Comparison of ENCODE assay signal across 2 cellular contexts in the genomic region with DNA sequence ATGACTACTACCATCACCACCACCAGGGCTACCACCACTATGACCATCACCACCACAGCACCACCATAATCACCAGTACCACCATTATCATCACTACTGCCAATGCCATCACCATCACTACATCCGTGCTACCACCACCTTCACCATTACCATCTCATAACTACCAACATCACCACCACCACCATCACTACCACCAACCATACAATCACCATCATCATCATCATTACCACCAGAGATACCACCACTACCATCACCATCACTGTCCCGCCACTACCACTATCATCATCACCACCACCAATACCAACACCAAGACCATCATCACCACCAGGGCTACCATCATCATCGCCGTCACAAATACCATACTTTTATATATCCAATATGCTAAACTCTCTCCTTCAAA.
TF ChIP-seq lines count a peak whose summit lies in the region.

No MANE protein-coding gene starts in this region.

TF ChIP-seq in HEK293, 187 proteins besides CTCF, POLR2A, EP300 and RAD21 (continued from another document and continues in another):
- TF ChIP-seq ZNF791 (tag by site-specific recombination; IDR thresholded peaks at IDR 0.05) (no peak), ZNF140 (tag by site-specific recombination; IDR thresholded peaks at IDR 0.05) (no peak), GLI2 (tag by site-specific recombination; IDR thresholded peaks at IDR 0.05; ENCODE audit: borderline replicate concordance, low read depth) (no peak), KLF9 (tag by site-specific recombination; IDR thresholded peaks at IDR 0.05; ENCODE audit: low read depth) (no peak), KLF10 (tag by site-specific recombination; IDR thresholded peaks at IDR 0.05) (no peak), ZNF37A (tag by site-specific recombination; IDR thresholded peaks at IDR 0.05) (no peak), ZNF571 (tag by site-specific recombination; IDR thresholded peaks at IDR 0.05) (no peak), ZNF138 (tag by site-specific recombination; IDR thresholded peaks at IDR 0.05; ENCODE audit: borderline replicate concordance) (no peak), ZNF416 (tag by site-specific recombination; IDR thresholded peaks at IDR 0.05) (no peak), TCF7L2 (IDR thresholded peaks at IDR 0.05; ENCODE audit: borderline replicate concordance, low read depth, low read length) (no peak), ZNF677 (tag by site-specific recombination; IDR thresholded peaks at IDR 0.05) (no peak), ZNF777 (tag by site-specific recombination; IDR thresholded peaks at IDR 0.05; ENCODE audit: borderline replicate concordance) (0 out of 2 replicates have a peak, but pooled peaks have one; percentile 28), ZNF354C (tag by site-specific recombination; IDR thresholded peaks at IDR 0.05; ENCODE audit: borderline replicate concordance, low read depth) (no peak), SCRT1 (tag by site-specific recombination; IDR thresholded peaks at IDR 0.05; ENCODE audit: borderline replicate concordance) (no peak), ZNF404 (tag by site-specific recombination; IDR thresholded peaks at IDR 0.05) (no peak), ZNF114 (tag by site-specific recombination; IDR thresholded peaks at IDR 0.05) (no peak), ZNF132 (tag by site-specific recombination; IDR thresholded peaks at IDR 0.05; ENCODE audit: borderline replicate concordance) (no peak), ZNF311 (tag by site-specific recombination; IDR thresholded peaks at IDR 0.05; ENCODE audit: borderline replicate concordance) (0 out of 2 replicates have a peak, but pooled peaks have one; percentile 72), KLF16 (tag by site-specific recombination; IDR thresholded peaks at IDR 0.05) (no peak), ZNF510 (tag by site-specific recombination; IDR thresholded peaks at IDR 0.05; ENCODE audit: insufficient replicate concordance) (no peak), OVOL3 (tag by site-specific recombination; IDR thresholded peaks at IDR 0.05) (no peak), YY2 (tag by site-specific recombination; IDR thresholded peaks at IDR 0.05) (0 out of 2 replicates have a peak, but pooled peaks have one; percentile 18)
- TF ChIP-seq, protein P1, sequence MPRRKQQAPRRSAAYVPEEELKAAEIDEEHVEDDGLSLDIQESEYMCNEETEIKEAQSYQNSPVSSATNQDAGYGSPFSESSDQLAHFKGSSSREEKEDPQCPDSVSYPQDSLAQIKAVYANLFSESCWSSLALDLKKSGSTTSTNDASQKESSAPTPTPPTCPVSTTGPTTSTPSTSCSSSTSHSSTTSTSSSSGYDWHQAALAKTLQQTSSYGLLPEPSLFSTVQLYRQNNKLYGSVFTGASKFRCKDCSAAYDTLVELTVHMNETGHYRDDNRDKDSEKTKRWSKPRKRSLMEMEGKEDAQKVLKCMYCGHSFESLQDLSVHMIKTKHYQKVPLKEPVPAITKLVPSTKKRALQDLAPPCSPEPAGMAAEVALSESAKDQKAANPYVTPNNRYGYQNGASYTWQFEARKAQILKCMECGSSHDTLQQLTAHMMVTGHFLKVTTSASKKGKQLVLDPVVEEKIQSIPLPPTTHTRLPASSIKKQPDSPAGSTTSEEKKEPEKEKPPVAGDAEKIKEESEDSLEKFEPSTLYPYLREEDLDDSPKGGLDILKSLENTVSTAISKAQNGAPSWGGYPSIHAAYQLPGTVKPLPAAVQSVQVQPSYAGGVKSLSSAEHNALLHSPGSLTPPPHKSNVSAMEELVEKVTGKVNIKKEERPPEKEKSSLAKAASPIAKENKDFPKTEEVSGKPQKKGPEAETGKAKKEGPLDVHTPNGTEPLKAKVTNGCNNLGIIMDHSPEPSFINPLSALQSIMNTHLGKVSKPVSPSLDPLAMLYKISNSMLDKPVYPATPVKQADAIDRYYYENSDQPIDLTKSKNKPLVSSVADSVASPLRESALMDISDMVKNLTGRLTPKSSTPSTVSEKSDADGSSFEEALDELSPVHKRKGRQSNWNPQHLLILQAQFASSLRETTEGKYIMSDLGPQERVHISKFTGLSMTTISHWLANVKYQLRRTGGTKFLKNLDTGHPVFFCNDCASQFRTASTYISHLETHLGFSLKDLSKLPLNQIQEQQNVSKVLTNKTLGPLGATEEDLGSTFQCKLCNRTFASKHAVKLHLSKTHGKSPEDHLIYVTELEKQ (tag by site-specific recombination; IDR thresholded peaks at IDR 0.05; ENCODE audit: borderline replicate concordance), result no peak
- TF ChIP-seq, protein P2, sequence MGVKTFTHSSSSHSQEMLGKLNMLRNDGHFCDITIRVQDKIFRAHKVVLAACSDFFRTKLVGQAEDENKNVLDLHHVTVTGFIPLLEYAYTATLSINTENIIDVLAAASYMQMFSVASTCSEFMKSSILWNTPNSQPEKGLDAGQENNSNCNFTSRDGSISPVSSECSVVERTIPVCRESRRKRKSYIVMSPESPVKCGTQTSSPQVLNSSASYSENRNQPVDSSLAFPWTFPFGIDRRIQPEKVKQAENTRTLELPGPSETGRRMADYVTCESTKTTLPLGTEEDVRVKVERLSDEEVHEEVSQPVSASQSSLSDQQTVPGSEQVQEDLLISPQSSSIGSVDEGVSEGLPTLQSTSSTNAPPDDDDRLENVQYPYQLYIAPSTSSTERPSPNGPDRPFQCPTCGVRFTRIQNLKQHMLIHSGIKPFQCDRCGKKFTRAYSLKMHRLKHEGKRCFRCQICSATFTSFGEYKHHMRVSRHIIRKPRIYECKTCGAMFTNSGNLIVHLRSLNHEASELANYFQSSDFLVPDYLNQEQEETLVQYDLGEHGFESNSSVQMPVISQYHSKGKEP (tag by site-specific recombination; IDR thresholded peaks at IDR 0.05), result no peak
- TF ChIP-seq, protein P3, sequence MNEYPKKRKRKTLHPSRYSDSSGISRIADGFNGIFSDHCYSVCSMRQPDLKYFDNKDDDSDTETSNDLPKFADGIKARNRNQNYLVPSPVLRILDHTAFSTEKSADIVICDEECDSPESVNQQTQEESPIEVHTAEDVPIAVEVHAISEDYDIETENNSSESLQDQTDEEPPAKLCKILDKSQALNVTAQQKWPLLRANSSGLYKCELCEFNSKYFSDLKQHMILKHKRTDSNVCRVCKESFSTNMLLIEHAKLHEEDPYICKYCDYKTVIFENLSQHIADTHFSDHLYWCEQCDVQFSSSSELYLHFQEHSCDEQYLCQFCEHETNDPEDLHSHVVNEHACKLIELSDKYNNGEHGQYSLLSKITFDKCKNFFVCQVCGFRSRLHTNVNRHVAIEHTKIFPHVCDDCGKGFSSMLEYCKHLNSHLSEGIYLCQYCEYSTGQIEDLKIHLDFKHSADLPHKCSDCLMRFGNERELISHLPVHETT (tag by site-specific recombination; IDR thresholded peaks at IDR 0.05), result no peak
- TF ChIP-seq, protein P4, sequence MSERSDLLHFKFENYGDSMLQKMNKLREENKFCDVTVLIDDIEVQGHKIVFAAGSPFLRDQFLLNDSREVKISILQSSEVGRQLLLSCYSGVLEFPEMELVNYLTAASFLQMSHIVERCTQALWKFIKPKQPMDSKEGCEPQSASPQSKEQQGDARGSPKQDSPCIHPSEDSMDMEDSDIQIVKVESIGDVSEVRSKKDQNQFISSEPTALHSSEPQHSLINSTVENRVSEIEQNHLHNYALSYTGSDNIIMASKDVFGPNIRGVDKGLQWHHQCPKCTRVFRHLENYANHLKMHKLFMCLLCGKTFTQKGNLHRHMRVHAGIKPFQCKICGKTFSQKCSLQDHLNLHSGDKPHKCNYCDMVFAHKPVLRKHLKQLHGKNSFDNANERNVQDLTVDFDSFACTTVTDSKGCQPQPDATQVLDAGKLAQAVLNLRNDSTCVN (tag by site-specific recombination; optimal IDR thresholded peaks at IDR 0.05), result no peak

TF ChIP-seq in IMR-90, 13 proteins besides CTCF, POLR2A, EP300 and RAD21:
- TF ChIP-seq RCOR1 (IDR thresholded peaks at IDR 0.05; ENCODE audit: insufficient replicate concordance, low read length), result no peak
- TF ChIP-seq BHLHE40 (IDR thresholded peaks at IDR 0.05; ENCODE audit: low read depth, low read length), result no peak
- no peak for TF ChIP-seq CEBPB (IDR thresholded peaks at IDR 0.05; ENCODE audit: low read depth, low read length)
- no peak for TF ChIP-seq CHD1 (IDR thresholded peaks at IDR 0.05; ENCODE audit: low read depth, low read length)
- no peak for TF ChIP-seq SMC3 (IDR thresholded peaks at IDR 0.05; ENCODE audit: low read depth, low read length)
- TF ChIP-seq MXI1 (IDR thresholded peaks at IDR 0.05; ENCODE audit: borderline replicate concordance, low read depth, low read length), result no peak
- no peak for TF ChIP-seq FOS (IDR thresholded peaks at IDR 0.05; ENCODE audit: low read depth, low read length)
- TF ChIP-seq MAFK (IDR thresholded peaks at IDR 0.05; ENCODE audit: low read depth, low read length), result no peak
- TF ChIP-seq RFX5 (IDR thresholded peaks at IDR 0.05; ENCODE audit: low read depth, low read length), result no peak
